Comparison of ENCODE assay signal across 1 cellular context in the genomic region with DNA sequence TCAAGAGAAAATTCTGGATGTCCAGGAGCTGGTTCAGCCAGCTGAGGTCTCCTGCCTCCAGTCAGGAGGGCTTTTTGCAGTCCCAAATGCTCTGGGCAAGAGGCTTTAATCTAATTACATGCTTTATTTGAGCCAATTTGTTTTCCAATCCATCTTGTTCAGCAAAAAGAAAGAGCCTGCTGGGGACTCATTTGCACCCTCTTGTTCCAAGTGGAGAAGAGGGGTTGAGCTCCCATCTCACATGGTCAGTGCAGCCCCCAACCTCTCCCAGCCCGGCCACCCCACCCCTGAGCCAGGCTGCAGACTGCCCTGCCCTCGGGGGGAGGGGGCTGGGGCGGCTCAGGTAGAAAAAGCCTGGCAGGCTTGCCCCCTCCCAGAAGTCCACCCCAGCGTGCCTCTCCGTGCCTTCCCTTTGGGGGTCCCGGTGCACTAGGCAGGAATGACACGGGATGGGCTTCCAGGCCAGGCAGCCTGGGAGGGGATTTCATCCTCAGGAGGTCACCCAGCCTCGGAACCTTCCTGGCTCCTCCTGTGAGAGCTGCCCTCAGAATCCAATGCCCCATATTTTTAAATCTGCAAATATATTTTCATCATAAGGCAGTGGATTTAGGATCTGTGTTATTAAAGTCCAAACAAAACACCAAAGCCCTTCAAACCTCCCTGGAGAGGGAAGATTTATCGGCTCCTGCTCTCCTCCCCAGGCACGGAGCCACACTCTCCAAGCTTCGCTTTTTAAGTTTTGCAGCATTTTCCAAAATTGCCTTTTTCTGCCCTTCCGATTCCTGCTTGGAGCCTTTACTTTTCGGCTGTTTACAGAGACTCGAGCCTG.
TF ChIP-seq lines count a peak whose summit lies in the region.

No MANE protein-coding gene starts in this region.

TF ChIP-seq in GM23338, 12 proteins besides CTCF, POLR2A, EP300 and RAD21 (continued from another document):
- no peak for TF ChIP-seq ZNF462 (CRISPR knock-in tag; IDR thresholded peaks at IDR 0.05)
- TF ChIP-seq ZNF331 (CRISPR knock-in tag; IDR thresholded peaks at IDR 0.05; ENCODE audit: low read depth) = no peak
- TF ChIP-seq JUNB (IDR thresholded peaks at IDR 0.05; ENCODE audit: unreplicated experiment) = no peak
- TF ChIP-seq, protein P1, sequence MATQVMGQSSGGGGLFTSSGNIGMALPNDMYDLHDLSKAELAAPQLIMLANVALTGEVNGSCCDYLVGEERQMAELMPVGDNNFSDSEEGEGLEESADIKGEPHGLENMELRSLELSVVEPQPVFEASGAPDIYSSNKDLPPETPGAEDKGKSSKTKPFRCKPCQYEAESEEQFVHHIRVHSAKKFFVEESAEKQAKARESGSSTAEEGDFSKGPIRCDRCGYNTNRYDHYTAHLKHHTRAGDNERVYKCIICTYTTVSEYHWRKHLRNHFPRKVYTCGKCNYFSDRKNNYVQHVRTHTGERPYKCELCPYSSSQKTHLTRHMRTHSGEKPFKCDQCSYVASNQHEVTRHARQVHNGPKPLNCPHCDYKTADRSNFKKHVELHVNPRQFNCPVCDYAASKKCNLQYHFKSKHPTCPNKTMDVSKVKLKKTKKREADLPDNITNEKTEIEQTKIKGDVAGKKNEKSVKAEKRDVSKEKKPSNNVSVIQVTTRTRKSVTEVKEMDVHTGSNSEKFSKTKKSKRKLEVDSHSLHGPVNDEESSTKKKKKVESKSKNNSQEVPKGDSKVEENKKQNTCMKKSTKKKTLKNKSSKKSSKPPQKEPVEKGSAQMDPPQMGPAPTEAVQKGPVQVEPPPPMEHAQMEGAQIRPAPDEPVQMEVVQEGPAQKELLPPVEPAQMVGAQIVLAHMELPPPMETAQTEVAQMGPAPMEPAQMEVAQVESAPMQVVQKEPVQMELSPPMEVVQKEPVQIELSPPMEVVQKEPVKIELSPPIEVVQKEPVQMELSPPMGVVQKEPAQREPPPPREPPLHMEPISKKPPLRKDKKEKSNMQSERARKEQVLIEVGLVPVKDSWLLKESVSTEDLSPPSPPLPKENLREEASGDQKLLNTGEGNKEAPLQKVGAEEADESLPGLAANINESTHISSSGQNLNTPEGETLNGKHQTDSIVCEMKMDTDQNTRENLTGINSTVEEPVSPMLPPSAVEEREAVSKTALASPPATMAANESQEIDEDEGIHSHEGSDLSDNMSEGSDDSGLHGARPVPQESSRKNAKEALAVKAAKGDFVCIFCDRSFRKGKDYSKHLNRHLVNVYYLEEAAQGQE (IDR thresholded peaks at IDR 0.05; ENCODE audit: unreplicated experiment) = no peak
- TF ChIP-seq ETS1 (IDR thresholded peaks at IDR 0.05) = no peak
